18 cellular contexts compared by ENCODE assay signal in the genomic region with DNA sequence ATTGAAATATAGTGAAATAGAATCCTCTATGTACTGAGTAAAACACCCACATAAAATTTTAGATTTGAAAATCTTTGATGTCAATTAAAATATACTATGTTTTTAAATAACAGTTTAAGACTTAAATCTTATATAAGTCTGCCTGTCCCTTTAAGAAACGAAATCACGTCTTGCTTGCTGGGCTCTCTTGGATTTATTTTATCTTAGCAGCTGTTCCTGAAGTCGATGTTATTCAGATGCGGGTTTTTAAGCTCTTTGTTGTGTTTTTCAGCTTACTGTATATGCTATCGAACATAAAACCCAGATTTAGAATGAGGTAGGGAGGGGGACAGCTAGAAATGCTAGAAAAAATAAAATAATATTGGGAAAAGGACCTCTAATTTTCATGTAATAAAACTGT. TPM values are rescaled to one million over a fixed set of nuclear protein-coding genes. Genes with fewer than 3 reads are reported as not detected.
DNase-seq lines count a peak whose midpoint lies in the region; ATAC-seq and TF ChIP-seq lines count a peak whose summit lies in the region.
"Had no signal": no experiment of that assay in that cellular context is flagged by ENCODE, and none has a peak within 500 bp of the region (broad histone marks: within the 10 kb centered on the region; RNA-seq: fewer than 3 reads in every experiment).

No MANE protein-coding gene starts in this region.

- POLR2A ChIA-PET in OCI-LY7 (lab: Charles Lee), result interaction anchor here (0.8 to 1.8 kb wide), 4 partner anchors 13 to 958 kb away, joined by 3 to 4 read pairs (median 4); no protein-coding TSS in a partner anchor

- DNase-seq in DMS 273 (lab: John Stamatoyannopoulos, UW; ENCODE audit: unreplicated experiment), result peak; percentile 55
- DNase-seq in OCI-LY7 (ENCODE audit: low spot score), result no peak
- DNase-seq in fibroblast of pulmonary artery (ENCODE audit: low read depth), result peak; percentile 23
- no peak for DNase-seq in gastrocnemius medialis
- DNase-seq in MM.1S, result no peak
- no peak for DNase-seq in NOMO-1 treated with dmso at 0.1 percent for 144 hours (lab: John Stamatoyannopoulos, UW; ENCODE audit: unreplicated experiment)
- DNase-seq in NCI-H146 treated with DMSO at 0.1 percent for 48 hours (lab: John Stamatoyannopoulos, UW; ENCODE audit: unreplicated experiment), result no peak
- DNase-seq in epidermal melanocyte (ENCODE audit: insufficient read length, low spot score), result no peak
- DNase-seq: activated CD4-positive, alpha-beta T cell treated with anti-CD3 and anti-CD28 coated beads for 4 hours; activated naive CD4-positive, alpha-beta T cell treated with Interleukin-2 at 50 U/mL for 16 hours; GDM1; NCI-H146; NCI-H2227 treated with DMSO at 0.1 percent for 48 hours; SHP77; stimulated activated naive CD8-positive, alpha-beta T cell treated with anti-CD3 and anti-CD28 coated beads, Interleukin-15, amount 100 ng/mL, for 72 hours; T-helper 9 cell had no signal

- H3K4me3 ChIP-seq in OCI-LY7 (ENCODE audit: low read depth, low read length, poor library complexity, severe bottlenecking) (no peak overlapping the region), fibroblast of pulmonary artery (replicated peaks; ENCODE audit: low read depth, low read length) (no peak overlapping the region), gastrocnemius medialis (peak overlapping the region in 3 of 4 donors; percentile 2 to 30 (median 15)), MM.1S (ENCODE audit: low read length) (no peak overlapping the region)

- no peaks in the 10 kb centered on the region for H3K27me3 ChIP-seq in gastrocnemius medialis
- no peaks in the 10 kb centered on the region for H3K27me3 ChIP-seq in MM.1S (replicated peaks; ENCODE audit: insufficient read depth, low read length)

- H3K27ac ChIP-seq in OCI-LY7 (ENCODE audit: low read depth, low read length, poor library complexity, severe bottlenecking), result no peak overlapping the region
- no peak overlapping the region for H3K27ac ChIP-seq in gastrocnemius medialis
- no peak overlapping the region for H3K27ac ChIP-seq in MM.1S (ENCODE audit: low read length)

- CTCF ChIA-PET in OCI-LY7 (lab: Charles Lee; ENCODE audit: unreplicated experiment), result no interaction called here

- no TSS peak for BruUV-seq in OCI-LY7 (replicated peaks; lab: Mats Ljungman, UMichigan)

- TF ChIP-seq CTCF in OCI-LY7 (conservative IDR thresholded peaks at IDR 0.05; ENCODE audit: low read length) (no peak), fibroblast of pulmonary artery (IDR thresholded peaks at IDR 0.05; ENCODE audit: low read length, missing control alignments) (no peak), gastrocnemius medialis (IDR thresholded peaks at IDR 0.05 in 4 of 5, conservative IDR thresholded peaks at IDR 0.05 in 1 of 5) (no peak), MM.1S (IDR thresholded peaks at IDR 0.05; ENCODE audit: low read length) (no peak)

- ATAC-seq in gastrocnemius medialis, result no peak
- ATAC-seq: esophagus mucosa; naive thymus-derived CD4-positive, alpha-beta T cell; stimulated activated naive CD8-positive, alpha-beta T cell treated with anti-CD3 and anti-CD28 coated beads, Interleukin-15, amount 100 ng/mL, for 72 hours had no signal

- H3F3A ChIP-seq in MM.1S (ENCODE audit: insufficient read depth, low read length), result no peaks in the 10 kb centered on the region

- in situ Hi-C loops in gastrocnemius medialis (cut with MboI; ENCODE audit: low sequenced_read_pairs in 4 of 4), result no loop called here

- H4K20me1 ChIP-seq in OCI-LY7 (ENCODE audit: insufficient read depth, low read length), result no peaks in the 10 kb centered on the region
- H4K20me1 ChIP-seq in MM.1S (ENCODE audit: insufficient read depth, low read length), result no peaks in the 10 kb centered on the region

- H3K4me2 ChIP-seq in OCI-LY7 (ENCODE audit: low read length) (peak overlapping the region; percentile 71), MM.1S (ENCODE audit: low read depth, low read length) (no peak overlapping the region)

- H3K9ac ChIP-seq in MM.1S (ENCODE audit: low read length), result no peak overlapping the region

- TF ChIP-seq POLR2A in gastrocnemius medialis (IDR thresholded peaks at IDR 0.05), result no peak

- peak overlapping the region; percentile 97; the same call in 1 of the 2 replicates for H2AFZ ChIP-seq in OCI-LY7 (ENCODE audit: low read length)
- H2AFZ ChIP-seq in MM.1S (ENCODE audit: low read length), result no peak overlapping the region

- intact Hi-C loops in OCI-LY7 (cut with micrococcal nuclease; ENCODE audit: unreplicated experiment) (no loop called here), gastrocnemius medialis (cut with DNase I; ENCODE audit: low total_unique reads) (no loop called here)

- no peaks in the 10 kb centered on the region for H3K79me2 ChIP-seq in OCI-LY7 (ENCODE audit: insufficient read depth, low read depth, low read length)
- H3K79me2 ChIP-seq in MM.1S (ENCODE audit: low read length), result no peaks in the 10 kb centered on the region

- H3K36me3 ChIP-seq in OCI-LY7 (ENCODE audit: insufficient read depth, low read length) (no peaks in the 10 kb centered on the region), gastrocnemius medialis (no peaks in the 10 kb centered on the region), MM.1S (replicated peaks; ENCODE audit: insufficient read depth, low read length) (no peaks in the 10 kb centered on the region)

- H3K9me3 ChIP-seq in OCI-LY7 (ENCODE audit: low read length) (no peaks in the 10 kb centered on the region), gastrocnemius medialis (no peaks in the 10 kb centered on the region), MM.1S (replicated peaks; ENCODE audit: insufficient read depth, low read length) (no peaks in the 10 kb centered on the region)

- H3K9me2 ChIP-seq in OCI-LY7 (ENCODE audit: insufficient read depth, low read length) (no peaks in the 10 kb centered on the region), MM.1S (replicated peaks; ENCODE audit: insufficient read depth, low read length) (no peaks in the 10 kb centered on the region)

- H3K4me1 ChIP-seq in OCI-LY7 (ENCODE audit: insufficient read depth, low read length, poor library complexity, severe bottlenecking) (peaks cover 45% of the 10 kb centered on the region), gastrocnemius medialis (peaks cover 0 to 3% of the 10 kb centered on the region in 2 donors), MM.1S (ENCODE audit: low read length) (no peaks in the 10 kb centered on the region)

RNA-seq across cellular contexts. Expression of gene SSX2IP, which starts 11.1 kb away (rescaled TPM):
- total RNA-seq in OCI-LY7 (2014; rRNA removed; shearing (Covaris generic)), result 24.1 and 29.9 TPM in 2 replicates
- total RNA-seq in OCI-LY7 (2022), result 24.4 and 28.1 TPM in 2 replicates
- total RNA-seq in gastrocnemius medialis, result 1 to 10 TPM; 3.5 to 7.0 (median 4.7) TPM

Comparison
In these comparisons a context has a peak if more than half of its experiments do, and no peak if none do; other contexts are left out.
1. DNase-seq: peak in DMS 273 (single experiment) and fibroblast of pulmonary artery (single experiment); none in OCI-LY7 (single experiment), gastrocnemius medialis (0 of 2), MM.1S (single experiment), NOMO-1 treated with dmso at 0.1 percent for 144 hours (single experiment), NCI-H146 treated with DMSO at 0.1 percent for 48 hours (single experiment) and epidermal melanocyte (single experiment).
2. H3K4me3 ChIP-seq: peak in gastrocnemius medialis (3 of 4); none in OCI-LY7 (single experiment), fibroblast of pulmonary artery (single experiment) and MM.1S (single experiment).